ENCODE assay signal across 29 cellular contexts in genomic region chr5:125249400-125249799, GRCh38.
"Had no signal": no experiment of that assay in that cellular context is flagged by ENCODE, and none has a peak within 500 bp of the region (broad histone marks: within the 10 kb centered on the region; RNA-seq: fewer than 3 reads in every experiment).

No MANE protein-coding gene starts in this region.

- H3K27ac ChIP-seq: breast epithelium, cardiac muscle cell, colonic mucosa, epithelial cell of prostate, esophagus squamous epithelium, gastroesophageal sphincter, heart right ventricle, WERI-Rb-1 had no signal

- ATAC-seq: activated CD4-positive, CD25-positive, alpha-beta regulatory T cell treated with anti-CD3 and anti-CD28 coated beads, Interleukin-2, amount 50 U/mL, for 24 hours; activated CD8-positive, alpha-beta T cell treated with anti-CD3 and anti-CD28 coated beads for 36 hours; activated T-cell treated with anti-CD3 and anti-CD28 coated beads, Interleukin-2, amount 50 U/mL, for 4 hours; activated T-helper 17 cell treated with anti-CD3 and anti-CD28 coated beads, Interleukin-2, amount 50 U/mL, for 72 hours; gastroesophageal sphincter; heart right ventricle; T-helper 17 cell had no signal

- H3K27me3 ChIP-seq: breast epithelium, cardiac muscle cell, colonic mucosa, esophagus squamous epithelium, gastroesophageal sphincter, heart right ventricle had no signal

- H3K9me3 ChIP-seq: colonic mucosa, esophagus squamous epithelium had no signal

- H3K36me3 ChIP-seq: breast epithelium, cardiac muscle cell, colonic mucosa, esophagus squamous epithelium, gastroesophageal sphincter, heart right ventricle, WERI-Rb-1 had no signal

- H3K4me3 ChIP-seq: breast epithelium, cardiac muscle cell, colonic mucosa, esophagus squamous epithelium, gastroesophageal sphincter, heart right ventricle had no signal

- DNase-seq: activated B cell treated with CpG ODN at 0.5 μM for 24 hours; activated CD4-positive, alpha-beta T cell treated with anti-CD3 and anti-CD28 coated beads for 48 hours; activated CD4-positive, alpha-beta T cell treated with anti-CD3 and anti-CD28 coated beads, Interleukin-2, amount 50 U/mL, for 1 hour; activated CD4-positive, alpha-beta T cell treated with anti-CD3 and anti-CD28 coated beads, Interleukin-2, amount 50 U/mL, for 48 hours; activated CD8-positive, alpha-beta memory T cell treated with anti-CD3 and anti-CD28 coated beads for 24 hours; activated CD8-positive, alpha-beta T cell treated with anti-CD3 and anti-CD28 coated beads for 36 hours; activated effector memory CD4-positive, alpha-beta T cell treated with Interleukin-2 at 50 U/mL for 16 hours; activated gamma-delta T cell treated with Interleukin-2 at 50 U/mL for 16 hours; activated naive CD4-positive, alpha-beta T cell treated with anti-CD3 and anti-CD28 coated beads, Interleukin-2, amount 50 U/mL, for 16 hours; activated naive CD4-positive, alpha-beta T cell treated with Interleukin-2 at 50 U/mL for 16 hours; activated T-cell treated with anti-CD3 and anti-CD28 coated beads, Interleukin-2, amount 50 U/mL, for 4 hours; amniotic stem cell; anterior cingulate cortex; central memory CD4-positive, alpha-beta T cell; cerebellar nuclear complex; colonic mucosa; effector CD8-positive, alpha-beta T cell; esophagus squamous epithelium; foreskin melanocyte; heart right ventricle; T-helper 17 cell; T1000; WERI-Rb-1 had no signal

- H3K4me1 ChIP-seq: breast epithelium, colonic mucosa, esophagus squamous epithelium, gastroesophageal sphincter had no signal
